8 cellular contexts compared by ENCODE assay signal in genomic region chr7:140005754-140006503, GRCh38. TPM values are rescaled to one million over a fixed set of nuclear protein-coding genes. Genes with fewer than 3 reads are reported as not detected.
A peak's percentile ranks its signal among the peaks of the same experiment; 100 is the strongest.
DNase-seq lines count a peak whose midpoint lies in the region; ATAC-seq and TF ChIP-seq lines count a peak whose summit lies in the region.
"Had no signal": no experiment of that assay in that cellular context is flagged by ENCODE, and none has a peak within 500 bp of the region (broad histone marks: within the 10 kb centered on the region; RNA-seq: fewer than 3 reads in every experiment).

No MANE protein-coding gene starts in this region.

- H3K9me3 ChIP-seq in OCI-LY1 (ENCODE audit: low read length) (no peaks in the 10 kb centered on the region), fibroblast of lung (ENCODE audit: control insufficient read depth, insufficient read depth, low read depth, low read length) (no peaks in the 10 kb centered on the region)

- H3K4me2 ChIP-seq in OCI-LY1 (ENCODE audit: low read length) (no peak overlapping the region), fibroblast of lung (ENCODE audit: extremely low read depth, insufficient read depth, low read length) (no peak overlapping the region)

- H3K27ac Mint-ChIP-seq in progenitor cell of endocrine pancreas, result no peak overlapping the region

- no peaks in the 10 kb centered on the region for H3F3A ChIP-seq in OCI-LY1 (ENCODE audit: insufficient read depth, low read length)

- H3K27me3 ChIP-seq in OCI-LY1 (ENCODE audit: insufficient read depth, low read length), result no peaks in the 10 kb centered on the region; the same call in 1 of the 2 replicates
- H3K27me3 ChIP-seq in fibroblast of lung (ENCODE audit: control insufficient read depth, insufficient read depth, low read length), result no peaks in the 10 kb centered on the region

- H3K9ac ChIP-seq in OCI-LY1 (ENCODE audit: low read length) (no peak overlapping the region), fibroblast of lung (ENCODE audit: insufficient read depth, low read length) (no peak overlapping the region)

- DNase-seq in fibroblast of lung (ENCODE audit: low read depth in 2 of 2) (peak; percentile 9 to 27), progenitor cell of endocrine pancreas (ENCODE audit: low spot score, unreplicated experiment) (no peak)
- DNase-seq in central memory CD4-positive, alpha-beta T cell, result no peak
- DNase-seq: activated gamma-delta T cell had no signal

- peaks cover 3% of the 10 kb centered on the region for H3K4me1 Mint-ChIP-seq in progenitor cell of endocrine pancreas (ENCODE audit: low read depth)

- no peak overlapping the region for H3K27ac ChIP-seq in OCI-LY1 (ENCODE audit: low read depth, low read length, poor library complexity, severe bottlenecking)
- no peak overlapping the region for H3K27ac ChIP-seq in fibroblast of lung (ENCODE audit: insufficient read depth, low read length)

- H3K4me3 ChIP-seq in GM12875 (ENCODE audit: low read depth, low read length) (no peak overlapping the region), OCI-LY1 (ENCODE audit: low read depth, low read length, poor library complexity, severe bottlenecking) (no peak overlapping the region), fibroblast of lung (replicated peaks in 1 of 4; ENCODE audit: control extremely low read depth in 1 of 4, insufficient read depth in 1 of 4, low read depth in 3 of 4, low read length in 4 of 4) (no peak overlapping the region)

- no peaks in the 10 kb centered on the region for H3K9me3 Mint-ChIP-seq in progenitor cell of endocrine pancreas (ENCODE audit: low read depth)

- H3K27me3 Mint-ChIP-seq in progenitor cell of endocrine pancreas, result peaks cover 15% of the 10 kb centered on the region

- H3K9me2 ChIP-seq in OCI-LY1 (ENCODE audit: low read depth, low read length), result no peaks in the 10 kb centered on the region

- no peaks in the 10 kb centered on the region for H3K36me3 ChIP-seq in OCI-LY1 (ENCODE audit: insufficient read depth, low read length)
- H3K36me3 ChIP-seq in fibroblast of lung (ENCODE audit: control insufficient read depth, insufficient read depth, low read length), result no peaks in the 10 kb centered on the region

- H4K20me1 ChIP-seq in OCI-LY1 (ENCODE audit: insufficient read depth, low read length) (no peaks in the 10 kb centered on the region), fibroblast of lung (ENCODE audit: control insufficient read depth, extremely low read depth, insufficient read depth, low read length) (no peaks in the 10 kb centered on the region)

- H3K79me2 ChIP-seq in OCI-LY1 (ENCODE audit: insufficient read depth, low read length) (no peaks in the 10 kb centered on the region), fibroblast of lung (ENCODE audit: control insufficient read depth, insufficient read depth, low read length) (no peaks in the 10 kb centered on the region)

- H3K4me1 ChIP-seq in OCI-LY1 (ENCODE audit: insufficient read depth, low read length, severe bottlenecking), result no peaks in the 10 kb centered on the region
- H3K4me1 ChIP-seq in fibroblast of lung (ENCODE audit: control insufficient read depth, extremely low read depth, insufficient read depth, low read length), result no peaks in the 10 kb centered on the region

- no peaks in the 10 kb centered on the region for H3K36me3 Mint-ChIP-seq in progenitor cell of endocrine pancreas (ENCODE audit: insufficient read depth)

- ATAC-seq in HG03521 (IDR thresholded peaks at IDR 0.05; ENCODE audit: unreplicated experiment) (no peak), HG02938 (IDR thresholded peaks at IDR 0.05; ENCODE audit: unreplicated experiment) (no peak)

- H2AFZ ChIP-seq in OCI-LY1 (ENCODE audit: low read length), result no peak overlapping the region
- H2AFZ ChIP-seq in fibroblast of lung (ENCODE audit: low read length), result no peak overlapping the region

- H3K4me3 Mint-ChIP-seq in progenitor cell of endocrine pancreas (ENCODE audit: low read depth), result no peak overlapping the region

- TF ChIP-seq CTCF in GM12875 (IDR thresholded peaks at IDR 0.05; ENCODE audit: borderline replicate concordance, insufficient read depth, low read depth, low read length), result peak; percentile 15; the same call in 1 of the 2 replicates
- TF ChIP-seq CTCF in OCI-LY1 (IDR thresholded peaks at IDR 0.05; ENCODE audit: low read length), result peak; percentile 55
- peak in 1 of 2 donors; percentile 49 for TF ChIP-seq CTCF in fibroblast of lung (conservative IDR thresholded peaks at IDR 0.05 in 1 of 2, IDR thresholded peaks at IDR 0.05 in 1 of 2; ENCODE audit: low read depth in 1 of 2, low read length in 2 of 2)
- TF ChIP-seq CTCF in progenitor cell of endocrine pancreas (IDR thresholded peaks at IDR 0.05; ENCODE audit: unreplicated experiment), result peak; percentile 51

RNA-seq across cellular contexts. Expression of gene PARP12, which starts 56.8 kb away (rescaled TPM):
- 23.9 and 24.9 TPM in 2 replicates for total RNA-seq in fibroblast of lung
- polyA plus RNA-seq in fibroblast of lung, result 16.9 and 19.1 TPM in 2 replicates
- 9.3 and 10.3 TPM in 2 replicates for polyA plus RNA-seq in fibroblast of lung (2012)
- polyA minus RNA-seq in fibroblast of lung (ENCODE audit: low replicate concordance), result 28.2 and 34.1 TPM in 2 replicates
- 3.4 TPM in 2 replicates for total RNA-seq in progenitor cell of endocrine pancreas

Comparison
In these comparisons a context has a peak if more than half of its experiments do, and no peak if none do; other contexts are left out.
1. DNase-seq: peak in fibroblast of lung (2 of 2); none in progenitor cell of endocrine pancreas (single experiment) and central memory CD4-positive, alpha-beta T cell (single experiment).